ENCODE assay signal across 1 cellular context in genomic region chr10:118595598-118596425, GRCh38.
TF ChIP-seq lines count a peak whose summit lies in the region.

TSS of gene PRLHR (minus strand) at chr10:118595648. CDS start at chr10:118595244, 404 bp downstream.

TF ChIP-seq in HepG2, 621 proteins besides CTCF, POLR2A, EP300 and RAD21 (continued from another document and continues in another):
- TF ChIP-seq GLMP (CRISPR knock-in tag; IDR thresholded peaks at IDR 0.05; ENCODE audit: borderline replicate concordance) = no peak
- no peak for TF ChIP-seq TCF7 (IDR thresholded peaks at IDR 0.05; ENCODE audit: low read depth)
- no peak for TF ChIP-seq STAT5B (CRISPR knock-in tag; IDR thresholded peaks at IDR 0.05)
- no peak for TF ChIP-seq FOXO4 (CRISPR knock-in tag; conservative IDR thresholded peaks at IDR 0.05)
- TF ChIP-seq THAP7 (CRISPR knock-in tag; IDR thresholded peaks at IDR 0.05) = no peak
- TF ChIP-seq SALL2 (CRISPR knock-in tag; IDR thresholded peaks at IDR 0.05) = no peak
- TF ChIP-seq PLSCR1 (CRISPR knock-in tag; IDR thresholded peaks at IDR 0.05; ENCODE audit: borderline replicate concordance) = no peak
- no peak for TF ChIP-seq KLF13 (CRISPR knock-in tag; IDR thresholded peaks at IDR 0.05)
- no peak for TF ChIP-seq ZNF770 (CRISPR knock-in tag; IDR thresholded peaks at IDR 0.05)
- no peak for TF ChIP-seq NR2F1 (CRISPR knock-in tag; IDR thresholded peaks at IDR 0.05)
- 0 out of 2 replicates have a peak, but pooled peaks have one; percentile 20 for TF ChIP-seq DNMT1 (CRISPR knock-in tag; IDR thresholded peaks at IDR 0.05)
- TF ChIP-seq ZNF678 (CRISPR knock-in tag; IDR thresholded peaks at IDR 0.05) = no peak
- TF ChIP-seq IKZF1 (IDR thresholded peaks at IDR 0.05) = no peak
- TF ChIP-seq MXD3 (CRISPR knock-in tag; IDR thresholded peaks at IDR 0.05) = peak; percentile 88
- 0 out of 2 replicates have a peak, but pooled peaks have one; percentile 61 for TF ChIP-seq ERF (CRISPR knock-in tag; IDR thresholded peaks at IDR 0.05)
- 0 out of 2 replicates have a peak, but pooled peaks have one; percentile 16 for TF ChIP-seq FOSL2 (CRISPR knock-in tag; IDR thresholded peaks at IDR 0.05)
- TF ChIP-seq MYC (CRISPR knock-in tag; IDR thresholded peaks at IDR 0.05; ENCODE audit: borderline replicate concordance) = no peak
- TF ChIP-seq ZNF607 (CRISPR knock-in tag; IDR thresholded peaks at IDR 0.05; ENCODE audit: borderline replicate concordance) = 0 out of 2 replicates have a peak, but pooled peaks have one; percentile 32
- TF ChIP-seq MIXL1 (CRISPR knock-in tag; IDR thresholded peaks at IDR 0.05) = peak; percentile 44; the same call in 1 of the 2 replicates
- TF ChIP-seq TFE3 (CRISPR knock-in tag; IDR thresholded peaks at IDR 0.05) = peak; percentile 52; the same call in 1 of the 2 replicates
- TF ChIP-seq AKAP8 (CRISPR knock-in tag; IDR thresholded peaks at IDR 0.05) = no peak
- peak; percentile 42; the same call in 1 of the 2 replicates for TF ChIP-seq ZBTB26 (CRISPR knock-in tag; IDR thresholded peaks at IDR 0.05; ENCODE audit: borderline replicate concordance)
- TF ChIP-seq ZBTB33 (CRISPR knock-in tag; IDR thresholded peaks at IDR 0.05) = 0 out of 2 replicates have a peak, but pooled peaks have one; percentile 62
- TF ChIP-seq FOXK2 (IDR thresholded peaks at IDR 0.05) = no peak
- TF ChIP-seq RFXAP (CRISPR knock-in tag; IDR thresholded peaks at IDR 0.05; ENCODE audit: borderline replicate concordance) = no peak
- no peak for TF ChIP-seq POLR2AphosphoS5 (IDR thresholded peaks at IDR 0.05; ENCODE audit: low read depth, low read length)
- no peak for TF ChIP-seq ZNF570 (CRISPR knock-in tag; IDR thresholded peaks at IDR 0.05; ENCODE audit: borderline replicate concordance)
- no peak for TF ChIP-seq ZNF879 (CRISPR knock-in tag; IDR thresholded peaks at IDR 0.05)
- TF ChIP-seq ZNF772 (CRISPR knock-in tag; IDR thresholded peaks at IDR 0.05) = 0 out of 2 replicates have a peak, but pooled peaks have one; percentile 44
- TF ChIP-seq ARID4A (CRISPR knock-in tag; IDR thresholded peaks at IDR 0.05; ENCODE audit: borderline replicate concordance) = no peak
- TF ChIP-seq ZNF281 (CRISPR knock-in tag; IDR thresholded peaks at IDR 0.05; ENCODE audit: borderline replicate concordance) = no peak
- no peak for TF ChIP-seq MIER3 (CRISPR knock-in tag; IDR thresholded peaks at IDR 0.05; ENCODE audit: borderline replicate concordance)
- TF ChIP-seq KLF9 (CRISPR knock-in tag; IDR thresholded peaks at IDR 0.05; ENCODE audit: low read depth) = no peak
- TF ChIP-seq TIGD3 (CRISPR knock-in tag; IDR thresholded peaks at IDR 0.05; ENCODE audit: borderline replicate concordance) = no peak
